9 cellular contexts compared by ENCODE assay signal in genomic region chr18:63444567-63444966, GRCh38. TPM values are rescaled to one million over a fixed set of nuclear protein-coding genes. Genes with fewer than 3 reads are reported as not detected.
A peak's percentile ranks its signal among the peaks of the same experiment; 100 is the strongest.
DNase-seq lines count a peak whose midpoint lies in the region; TF ChIP-seq lines count a peak whose summit lies in the region.
"Had no signal": no experiment of that assay in that cellular context is flagged by ENCODE, and none has a peak within 500 bp of the region (broad histone marks: within the 10 kb centered on the region; RNA-seq: fewer than 3 reads in every experiment).

No MANE protein-coding gene starts in this region.

- CTCF ChIA-PET in Calu3 (lab: Charles Lee): no interaction called here

- TF ChIP-seq CTCF in choroid plexus epithelial cell (conservative IDR thresholded peaks at IDR 0.05; ENCODE audit: low read depth, low read length) (no peak), neutrophil (IDR thresholded peaks at IDR 0.05) (no peak), Calu3 (IDR thresholded peaks at IDR 0.05; ENCODE audit: unreplicated experiment) (no peak)

- H3K36me3 ChIP-seq in neutrophil: no peaks in the 10 kb centered on the region

- H3K27ac ChIP-seq in neutrophil (peak overlapping the region; percentile 80), substantia nigra (ENCODE audit: low read depth, low read length, poor library complexity, severe bottlenecking) (no peak overlapping the region)

- no peak overlapping the region for H3K4me3 Mint-ChIP-seq in Calu3 (ENCODE audit: low read depth, unreplicated experiment)
- H3K4me3 Mint-ChIP-seq: stimulated activated naive CD8-positive, alpha-beta T cell treated with anti-CD3 and anti-CD28 coated beads, Interleukin-15, amount 100 ng/mL, for 72 hours had no signal

- no peaks in the 10 kb centered on the region for H3K36me3 Mint-ChIP-seq in Calu3 (ENCODE audit: insufficient read depth, unreplicated experiment)

- intact Hi-C loops in Calu3 (cut with micrococcal nuclease; ENCODE audit: unreplicated experiment): no loop called here

- no peaks in the 10 kb centered on the region for H3K4me1 Mint-ChIP-seq in Calu3 (ENCODE audit: low read depth, unreplicated experiment)
- H3K4me1 Mint-ChIP-seq: stimulated activated naive CD8-positive, alpha-beta T cell treated with anti-CD3 and anti-CD28 coated beads, Interleukin-15, amount 100 ng/mL, for 72 hours had no signal

- H3K9me3 ChIP-seq in neutrophil: no peaks in the 10 kb centered on the region

- H3K4me1 ChIP-seq in neutrophil (ENCODE audit: control insufficient read depth in 1 of 2, insufficient read depth in 1 of 2, low read depth in 1 of 2, low read length in 1 of 2): peaks cover 19 to 24% of the 10 kb centered on the region in 2 experiments

- H3K27ac Mint-ChIP-seq in Calu3 (ENCODE audit: unreplicated experiment): no peak overlapping the region
- H3K27ac Mint-ChIP-seq: stimulated activated naive CD8-positive, alpha-beta T cell treated with anti-CD3 and anti-CD28 coated beads, Interleukin-15, amount 100 ng/mL, for 72 hours had no signal

- H3K4me3 ChIP-seq in choroid plexus epithelial cell (ENCODE audit: low read depth, low read length) (no peak overlapping the region), neutrophil (ENCODE audit: low read depth in 1 of 2, low read length in 1 of 2) (no peak overlapping the region)

- BruUV-seq in Calu3 (replicated peaks; lab: Mats Ljungman, UMichigan): no TSS peak

- DNase-seq in DMS153 treated with DMSO at 0.1 percent for 48 hours (lab: John Stamatoyannopoulos, UW; ENCODE audit: unreplicated experiment): peak; percentile 28
- DNase-seq in LHCN-M2 (ENCODE audit: low read depth): peak; percentile 76
- peak; percentile 78 for DNase-seq in choroid plexus epithelial cell (ENCODE audit: low read depth)
- DNase-seq in substantia nigra (lab: John Stamatoyannopoulos, UW): no peak
- DNase-seq in stimulated activated CD8-positive, alpha-beta memory T cell treated with anti-CD3 and anti-CD28 coated beads, Interleukin-4, amount 100 ng/mL, for 48 hours: no peak
- DNase-seq in Calu3: no peak
- DNase-seq in stimulated activated naive CD4-positive, alpha-beta T cell treated with Interleukin-2 at 50 U/mL for 16 hours (lab: John Stamatoyannopoulos, UW): no peak
- DNase-seq: stimulated activated naive CD8-positive, alpha-beta T cell treated with anti-CD3 and anti-CD28 coated beads, Interleukin-15, amount 100 ng/mL, for 72 hours had no signal

- no peaks in the 10 kb centered on the region for H3K27me3 Mint-ChIP-seq in Calu3 (ENCODE audit: unreplicated experiment)
- H3K27me3 Mint-ChIP-seq: stimulated activated naive CD8-positive, alpha-beta T cell treated with anti-CD3 and anti-CD28 coated beads, Interleukin-15, amount 100 ng/mL, for 72 hours had no signal

- H3K9me3 Mint-ChIP-seq in Calu3 (ENCODE audit: low read depth, unreplicated experiment): no peaks in the 10 kb centered on the region
- H3K9me3 Mint-ChIP-seq: stimulated activated naive CD8-positive, alpha-beta T cell treated with anti-CD3 and anti-CD28 coated beads, Interleukin-15, amount 100 ng/mL, for 72 hours had no signal

- H3K27me3 ChIP-seq in neutrophil: no peaks in the 10 kb centered on the region

RNA-seq across cellular contexts. Expression of gene VPS4B, which starts 22.3 kb away (rescaled TPM):
- total RNA-seq in LHCN-M2 (2014; rRNA removed) (40.3 and 45.5 TPM in 2 replicates), Calu3 (2022) (83.3 and 83.9 TPM in 2 replicates)
- 16.1 TPM for polyA plus RNA-seq in LHCN-M2 (2012)

RNA-seq across cellular contexts. Expression of gene SERPINB5, which starts 32.2 kb away (rescaled TPM):
- total RNA-seq in LHCN-M2 (2014; rRNA removed) (not detected in 2 replicates), Calu3 (2022) (34.0 and 34.1 TPM in 2 replicates)
- not detected for polyA plus RNA-seq in LHCN-M2 (2012)

Comparison
In these comparisons a context has a peak if more than half of its experiments do, and no peak if none do; other contexts are left out.
1. DNase-seq: peak in DMS153 treated with DMSO at 0.1 percent for 48 hours (single experiment), LHCN-M2 (single experiment) and choroid plexus epithelial cell (single experiment); none in substantia nigra (0 of 49), stimulated activated CD8-positive, alpha-beta memory T cell treated with anti-CD3 and anti-CD28 coated beads, Interleukin-4, amount 100 ng/mL, for 48 hours (single experiment), Calu3 (single experiment) and stimulated activated naive CD4-positive, alpha-beta T cell treated with Interleukin-2 at 50 U/mL for 16 hours (single experiment).
2. RNA of gene SERPINB5, which starts 32.2 kb away (total RNA-seq): 34.0 to 34.1 TPM in Calu3; not detected in LHCN-M2; every median in the first group is over 10 times any median in the second.